ENCODE assay signal across 13 cellular contexts in the genomic region with DNA sequence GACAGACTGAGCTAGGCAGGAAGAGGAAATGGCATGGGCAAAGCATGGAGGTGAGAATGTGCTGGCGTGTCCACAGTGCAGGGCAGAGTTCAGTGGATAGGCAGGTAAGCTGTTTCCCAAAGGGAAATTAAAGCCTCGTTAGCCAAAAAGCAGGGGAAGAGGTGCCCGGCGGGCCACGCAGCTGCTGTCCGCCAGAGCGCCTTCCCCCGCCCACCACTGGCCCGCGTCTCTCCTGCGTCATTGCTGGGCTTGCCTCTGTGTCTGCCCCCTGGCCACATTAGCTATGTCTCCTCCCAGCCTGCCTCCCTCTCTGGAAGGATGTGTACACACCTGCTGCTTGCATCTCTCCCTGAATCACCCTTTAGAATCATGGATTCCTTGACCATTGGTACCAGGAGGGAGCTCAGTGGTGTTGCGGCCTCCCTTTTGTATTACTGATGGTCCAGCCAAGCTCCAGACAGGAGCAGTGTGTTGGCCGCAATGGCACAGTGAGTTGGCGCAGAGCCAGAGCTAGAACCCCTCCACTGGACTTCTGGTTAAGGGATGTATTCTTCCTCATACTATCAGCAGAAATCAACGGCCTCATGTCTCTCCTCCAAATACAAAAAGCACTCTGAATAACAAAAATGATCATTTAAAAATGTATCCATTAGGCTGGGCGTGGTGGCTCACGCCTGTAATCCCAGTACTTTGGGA. TPM values are rescaled to one million over a fixed set of nuclear protein-coding genes. Genes with fewer than 3 reads are reported as not detected.
DNase-seq lines count a peak whose midpoint lies in the region; ATAC-seq and TF ChIP-seq lines count a peak whose summit lies in the region.
"Had no signal": no experiment of that assay in that cellular context is flagged by ENCODE, and none has a peak within 500 bp of the region (broad histone marks: within the 10 kb centered on the region; RNA-seq: fewer than 3 reads in every experiment).

No MANE protein-coding gene starts in this region.

- H3K27ac ChIP-seq in ACC112 (ENCODE audit: low read depth, low read length) (peak overlapping the region; percentile 87), breast epithelium (peak overlapping the region; percentile 94 to 96)

- H3K79me2 ChIP-seq in ACC112 (ENCODE audit: control insufficient read depth, insufficient read depth, low read length, unreplicated experiment): no peaks in the 10 kb centered on the region

- DNase-seq in NCI-H2196 treated with DMSO at 0.1 percent for 48 hours (lab: John Stamatoyannopoulos, UW; ENCODE audit: unreplicated experiment) (peak; percentile 48), breast epithelium (ENCODE audit: low spot score in 2 of 2) (peak in 1 of 2 donors; percentile 60), neural crest cell (ENCODE audit: low read depth, low spot score) (no peak), natural killer cell (no peak), NCI-H1048 (lab: John Stamatoyannopoulos, UW) (no peak)
- DNase-seq in stimulated activated CD4-positive, alpha-beta T cell treated with anti-CD3 and anti-CD28 coated beads, Interleukin-12 subunit alpha, Interleukin-12 subunit beta, amount 100 ng/mL, for 4 hours: no peak
- DNase-seq: activated CD8-positive, alpha-beta memory T cell treated with anti-CD3 and anti-CD28 coated beads, Interleukin-2, amount 50 U/mL, for 48 hours; immature natural killer cell; NCI-H1694; stimulated activated CD4-positive, alpha-beta T cell treated with anti-CD3 and anti-CD28 coated beads, Interleukin-4, amount 100 ng/mL, for 4 hours had no signal

- intact Hi-C loops in breast epithelium (cut with DNase I; ENCODE audit: low total_unique reads) (no loop called here), natural killer cell (cut with micrococcal nuclease) (no loop called here)

- H3K4me1 ChIP-seq in ACC112 (ENCODE audit: control insufficient read depth, insufficient read depth, low read length, unreplicated experiment) (peaks cover 42% of the 10 kb centered on the region), breast epithelium (peaks cover 17 to 33% of the 10 kb centered on the region in 2 donors)

- H3K36me3 ChIP-seq in ACC112 (ENCODE audit: insufficient read depth, low read length): no peaks in the 10 kb centered on the region
- no peaks in the 10 kb centered on the region for H3K36me3 ChIP-seq in breast epithelium

- H3K27me3 Mint-ChIP-seq in neural crest cell (ENCODE audit: low read depth) (peaks cover 2% of the 10 kb centered on the region), natural killer cell (ENCODE audit: low read depth in 2 of 2) (peaks cover 0 to 2% of the 10 kb centered on the region in 2 donors)

- no peak for TF ChIP-seq CTCF in breast epithelium (IDR thresholded peaks at IDR 0.05)
- no peak for TF ChIP-seq CTCF in neural crest cell (conservative IDR thresholded peaks at IDR 0.05)
- TF ChIP-seq CTCF in natural killer cell (IDR thresholded peaks at IDR 0.05): no peak

- H3K4me1 Mint-ChIP-seq in neural crest cell: peaks cover 12% of the 10 kb centered on the region
- peaks cover 14% of the 10 kb centered on the region in 2 donors for H3K4me1 Mint-ChIP-seq in natural killer cell

- no peaks in the 10 kb centered on the region for H3K9me3 ChIP-seq in breast epithelium

- H3K27me3 ChIP-seq in ACC112 (ENCODE audit: insufficient read depth, low read length) (no peaks in the 10 kb centered on the region), breast epithelium (no peaks in the 10 kb centered on the region)

- H2AFZ ChIP-seq in ACC112 (ENCODE audit: low read length, unreplicated experiment): no peak overlapping the region

- no peak overlapping the region for H3K4me3 ChIP-seq in ACC112 (ENCODE audit: low read depth, low read length)
- peak overlapping the region in 1 of 3 donors; percentile 21 for H3K4me3 ChIP-seq in breast epithelium

- H3K9me3 Mint-ChIP-seq in neural crest cell (no peaks in the 10 kb centered on the region), natural killer cell (no peaks in the 10 kb centered on the region)

- H3K27ac Mint-ChIP-seq in neural crest cell (ENCODE audit: unreplicated experiment): peak overlapping the region; percentile 17
- H3K27ac Mint-ChIP-seq in natural killer cell: no peak overlapping the region
- H3K27ac Mint-ChIP-seq: immature natural killer cell had no signal

- H3K4me3 Mint-ChIP-seq in neural crest cell (no peak overlapping the region), natural killer cell (no peak overlapping the region)
- H3K4me3 Mint-ChIP-seq: immature natural killer cell had no signal

- TF ChIP-seq POLR2A in breast epithelium (IDR thresholded peaks at IDR 0.05): no peak

- ATAC-seq in HG03045 (IDR thresholded peaks at IDR 0.05; ENCODE audit: unreplicated experiment) (no peak), natural killer cell (no peak)

- no peaks in the 10 kb centered on the region for H3K36me3 Mint-ChIP-seq in neural crest cell (ENCODE audit: low read depth)
- H3K36me3 Mint-ChIP-seq in natural killer cell: no peaks in the 10 kb centered on the region
- H3K36me3 Mint-ChIP-seq: brain had no signal

RNA-seq across cellular contexts. Expression of a gene that starts 26.6 kb away (rescaled TPM):
- total RNA-seq in breast epithelium (under 1 TPM in 1 of 3 donors, not detected in 2; 0.59 TPM), neural crest cell (not detected in 2 replicates), natural killer cell (not detected)
